Comparison of ENCODE assay signal across 30 cellular contexts in genomic region chr5:157690690-157691433, GRCh38. TPM values are rescaled to one million over a fixed set of nuclear protein-coding genes. Genes with fewer than 3 reads are reported as not detected.
DNase-seq lines count a peak whose midpoint lies in the region; ATAC-seq, FAIRE-seq and TF ChIP-seq lines count a peak whose summit lies in the region.
"Had no signal": no experiment of that assay in that cellular context is flagged by ENCODE, and none has a peak within 500 bp of the region (broad histone marks: within the 10 kb centered on the region; RNA-seq: fewer than 3 reads in every experiment).

No MANE protein-coding gene starts in this region.

- no peaks in the 10 kb centered on the region for H3K9me1 ChIP-seq in endothelial cell of umbilical vein (replicated peaks; ENCODE audit: control insufficient read depth, extremely low read depth, insufficient read depth, low read length)

- H3K79me2 ChIP-seq in endothelial cell of umbilical vein (ENCODE audit: control insufficient read depth, insufficient read depth, low read length) (no peaks in the 10 kb centered on the region), hepatocyte (no peaks in the 10 kb centered on the region)

- peaks cover 5% of the 10 kb centered on the region for H3K4me1 Mint-ChIP-seq in Caco-2 (ENCODE audit: low read depth, unreplicated experiment)
- H3K4me1 Mint-ChIP-seq in WTC11: no peaks in the 10 kb centered on the region
- no peaks in the 10 kb centered on the region for H3K4me1 Mint-ChIP-seq in osteocyte (ENCODE audit: unreplicated experiment)
- H3K4me1 Mint-ChIP-seq: activated naive CD8-positive, alpha-beta T cell treated with anti-CD3 and anti-CD28 coated beads, Interleukin-2, amount 50 U/mL, for 24 hours; mesothelial cell of epicardium had no signal

- no peak for TF ChIP-seq POLR2A in endothelial cell of umbilical vein (IDR thresholded peaks at IDR 0.05; ENCODE audit: low read depth, low read length)

- H3K4me1 ChIP-seq in Caco-2: 0 out of 2 replicates have a peak, but pooled peaks cover 7% of the 10 kb centered on the region
- H3K4me1 ChIP-seq in endothelial cell of umbilical vein (ENCODE audit: control insufficient read depth, extremely low read depth, insufficient read depth, low read length): no peaks in the 10 kb centered on the region
- H3K4me1 ChIP-seq in BE2C: no peaks in the 10 kb centered on the region
- peaks cover 12% of the 10 kb centered on the region for H3K4me1 ChIP-seq in hepatocyte (ENCODE audit: insufficient read depth)
- H3K4me1 ChIP-seq: gastrocnemius medialis had no signal

- peak overlapping the region; percentile 78 for H3K27ac Mint-ChIP-seq in Caco-2 (ENCODE audit: unreplicated experiment)
- H3K27ac Mint-ChIP-seq in WTC11: no peak overlapping the region
- H3K27ac Mint-ChIP-seq in osteocyte (ENCODE audit: unreplicated experiment): no peak overlapping the region
- H3K27ac Mint-ChIP-seq: activated naive CD8-positive, alpha-beta T cell treated with anti-CD3 and anti-CD28 coated beads, Interleukin-2, amount 50 U/mL, for 24 hours; mesothelial cell of epicardium; naive thymus-derived CD4-positive, alpha-beta T cell had no signal

- WGBS in hepatocyte (ENCODE audit: low lambda C conversion rate, missing lambda C conversion rate): 98% methylated on average over 51 of the region's 53 CpGs

- no peaks in the 10 kb centered on the region for H3K9me2 ChIP-seq in hepatocyte (replicated peaks; ENCODE audit: insufficient read depth)

- intact Hi-C loops in Caco-2 (cut with micrococcal nuclease; ENCODE audit: unreplicated experiment) (no loop called here), endothelial cell of umbilical vein (cut with micrococcal nuclease) (no loop called here)

- H3K27me3 ChIP-seq in Caco-2 (replicated peaks; ENCODE audit: control insufficient read depth, insufficient read depth, low read length) (no peaks in the 10 kb centered on the region), endothelial cell of umbilical vein (ENCODE audit: control insufficient read depth in 2 of 2, insufficient read depth in 2 of 2, low read length in 2 of 2) (no peaks in the 10 kb centered on the region), BE2C (no peaks in the 10 kb centered on the region), MG63 (no peaks in the 10 kb centered on the region), hepatocyte (no peaks in the 10 kb centered on the region)
- H3K27me3 ChIP-seq: gastrocnemius medialis, SJCRH30 had no signal

- ATAC-seq in WTC11 (peak; percentile 36), GM19328 (IDR thresholded peaks at IDR 0.05; ENCODE audit: unreplicated experiment) (no peak)
- ATAC-seq: gastrocnemius medialis had no signal

- H2AFZ ChIP-seq in endothelial cell of umbilical vein (ENCODE audit: low read depth, low read length): peak overlapping the region; percentile 72
- H2AFZ ChIP-seq in hepatocyte: no peak overlapping the region

- no peak overlapping the region for H3K9ac ChIP-seq in endothelial cell of umbilical vein (replicated peaks; ENCODE audit: extremely low read depth, insufficient read depth, low read length)

- no peaks in the 10 kb centered on the region for H3K36me3 ChIP-seq in Caco-2 (ENCODE audit: control insufficient read depth, insufficient read depth, low read length)
- no peaks in the 10 kb centered on the region for H3K36me3 ChIP-seq in endothelial cell of umbilical vein (ENCODE audit: control insufficient read depth in 2 of 2, extremely low read depth in 1 of 2, insufficient read depth in 2 of 2, low read length in 2 of 2)
- H3K36me3 ChIP-seq in BE2C: no peaks in the 10 kb centered on the region
- no peaks in the 10 kb centered on the region for H3K36me3 ChIP-seq in MG63
- no peaks in the 10 kb centered on the region for H3K36me3 ChIP-seq in hepatocyte (replicated peaks; ENCODE audit: insufficient read depth, low read depth)
- H3K36me3 ChIP-seq: gastrocnemius medialis, SJCRH30 had no signal

- FAIRE-seq in endothelial cell of umbilical vein (lab: Jason Lieb, UNC): no peak
- FAIRE-seq: GM19239, small intestine, urothelium cell line had no signal

- H3K36me3 Mint-ChIP-seq in Caco-2 (ENCODE audit: insufficient read depth, unreplicated experiment) (no peaks in the 10 kb centered on the region), WTC11 (peaks cover 11% of the 10 kb centered on the region), osteocyte (ENCODE audit: unreplicated experiment) (no peaks in the 10 kb centered on the region)
- H3K36me3 Mint-ChIP-seq: mesothelial cell of epicardium had no signal

- H3K4me3 ChIP-seq in Caco-2 (ENCODE audit: low read depth, low read length) (no peak overlapping the region), endothelial cell of umbilical vein (replicated peaks in 1 of 3; ENCODE audit: insufficient read depth in 1 of 3, low read depth in 1 of 3, low read length in 3 of 3) (no peak overlapping the region), BE2C (ENCODE audit: low read depth, low read length) (no peak overlapping the region), MG63 (no peak overlapping the region), hepatocyte (no peak overlapping the region)
- H3K4me3 ChIP-seq: gastrocnemius medialis, SJCRH30 had no signal

- dilution Hi-C loops in endothelial cell of umbilical vein (cut with MboI; ENCODE audit: extremely low pct_ligation_motif_present, low sequenced_read_pairs): no loop called here

- H3K27ac ChIP-seq in endothelial cell of umbilical vein (ENCODE audit: insufficient read depth, low read depth, low read length) (no peak overlapping the region), hepatocyte (no peak overlapping the region)
- H3K27ac ChIP-seq: C4-2B, gastrocnemius medialis, SJCRH30 had no signal

- H3K9me3 Mint-ChIP-seq in Caco-2 (ENCODE audit: unreplicated experiment): peaks cover 19% of the 10 kb centered on the region
- H3K9me3 Mint-ChIP-seq in WTC11: peaks cover 30% of the 10 kb centered on the region
- H3K9me3 Mint-ChIP-seq in osteocyte (ENCODE audit: unreplicated experiment): no peaks in the 10 kb centered on the region

- POLR2A ChIA-PET in Caco-2 (lab: Charles Lee): no interaction called here
- POLR2A ChIA-PET in WTC11 (lab: Charles Lee): no interaction called here
- POLR2A ChIA-PET in endothelial cell of umbilical vein (lab: Charles Lee): no interaction called here

- CTCF ChIA-PET in Caco-2 (lab: Charles Lee): interaction anchor here (0.5 kb wide), 1 partner anchor 205 kb away, joined by 3 read pairs; no protein-coding TSS in a partner anchor
- CTCF ChIA-PET in WTC11 (lab: Charles Lee): interaction anchor here (1.0 to 1.8 kb wide), 10 partner anchors 12 to 348 kb away, joined by 3 to 15 read pairs (median 4); partner anchors contain the start of genes C5orf52, LSM11 and THG1L
- CTCF ChIA-PET in endothelial cell of umbilical vein (lab: Charles Lee): interaction anchor here (1.4 to 2.3 kb wide), 2 partner anchors 9 to 28 kb away, joined by 4 to 7 read pairs; no protein-coding TSS in a partner anchor

- H3K27me3 Mint-ChIP-seq in Caco-2 (ENCODE audit: insufficient read depth, unreplicated experiment) (no peaks in the 10 kb centered on the region), WTC11 (ENCODE audit: low read depth) (peaks cover 4% of the 10 kb centered on the region), osteocyte (ENCODE audit: unreplicated experiment) (no peaks in the 10 kb centered on the region)

- no peak overlapping the region for H3K4me3 Mint-ChIP-seq in Caco-2 (ENCODE audit: unreplicated experiment)
- no peak overlapping the region for H3K4me3 Mint-ChIP-seq in WTC11
- no peak overlapping the region for H3K4me3 Mint-ChIP-seq in osteocyte (ENCODE audit: unreplicated experiment)
- H3K4me3 Mint-ChIP-seq: activated naive CD8-positive, alpha-beta T cell treated with anti-CD3 and anti-CD28 coated beads, Interleukin-2, amount 50 U/mL, for 24 hours; mesothelial cell of epicardium; naive thymus-derived CD4-positive, alpha-beta T cell had no signal

- H4K20me1 ChIP-seq in endothelial cell of umbilical vein (replicated peaks; ENCODE audit: control insufficient read depth, extremely low read depth, insufficient read depth, low read length) (no peaks in the 10 kb centered on the region), hepatocyte (ENCODE audit: insufficient read depth, poor library complexity, severe bottlenecking) (no peaks in the 10 kb centered on the region)

- no TSS peak for BruUV-seq in Caco-2 (replicated peaks; lab: Mats Ljungman, UMichigan)
- BruUV-seq in endothelial cell of umbilical vein (replicated peaks; lab: Mats Ljungman, UMichigan): no TSS peak

- TF ChIP-seq CTCF in Caco-2 (IDR thresholded peaks at IDR 0.05; ENCODE audit: insufficient read depth in 1 of 2, low read depth in 1 of 2, low read length in 1 of 2, severe bottlenecking in 1 of 2, unreplicated experiment in 1 of 2): no peak
- TF ChIP-seq CTCF in WTC11 (IDR thresholded peaks at IDR 0.05): no peak
- no peak for TF ChIP-seq CTCF in endothelial cell of umbilical vein (IDR thresholded peaks at IDR 0.05; ENCODE audit: extremely low read depth in 1 of 2, insufficient read depth in 1 of 2, low read depth in 1 of 2, low read length in 2 of 2)
- TF ChIP-seq CTCF in osteocyte (IDR thresholded peaks at IDR 0.05): no peak
- TF ChIP-seq CTCF in BE2C (IDR thresholded peaks at IDR 0.05; ENCODE audit: low read depth, low read length): no peak
- no peak for TF ChIP-seq CTCF in hepatocyte (IDR thresholded peaks at IDR 0.05; ENCODE audit: poor library complexity)

- H3K4me2 ChIP-seq in endothelial cell of umbilical vein (ENCODE audit: insufficient read depth, low read length) (no peak overlapping the region), hepatocyte (no peak overlapping the region)

- H3K9me3 ChIP-seq in Caco-2 (no peaks in the 10 kb centered on the region), endothelial cell of umbilical vein (replicated peaks; ENCODE audit: control insufficient read depth, insufficient read depth, low read length) (no peaks in the 10 kb centered on the region), BE2C (no peaks in the 10 kb centered on the region), MG63 (no peaks in the 10 kb centered on the region), hepatocyte (ENCODE audit: low read depth) (no peaks in the 10 kb centered on the region)
- H3K9me3 ChIP-seq: gastrocnemius medialis had no signal

- DNase-seq in Caco-2: no peak
- DNase-seq in WTC11 (ENCODE audit: low spot score): no peak
- no peak for DNase-seq in endothelial cell of umbilical vein (ENCODE audit: low read depth, low spot score)
- peak; percentile 83 for DNase-seq in osteocyte (ENCODE audit: extremely low spot score, unreplicated experiment)
- no peak for DNase-seq in BE2C
- DNase-seq in MG63: no peak
- DNase-seq in hepatocyte (ENCODE audit: low spot score): no peak
- DNase-seq: cerebellar nuclear complex, DMS79 treated with DMSO at 0.1 percent for 48 hours, gastrocnemius medialis, KBM-7, NCI-H1105 treated with DMSO at 0.1 percent for 48 hours, NCI-H2029, NCI-H2227 treated with DMSO at 0.1 percent for 48 hours, occipital lobe, SJCRH30, small intestine had no signal

RNA-seq across cellular contexts. Expression of gene C5orf52, which starts 19.5 kb away (rescaled TPM):
- total RNA-seq in Caco-2 (2022) (not detected in 2 replicates), WTC11 (2021) (not detected in 3 replicates), endothelial cell of umbilical vein (not detected in 2 replicates), osteocyte (not detected in 2 replicates), hepatocyte (not detected in 2 replicates)
- polyA plus RNA-seq in endothelial cell of umbilical vein (not detected in 2 replicates), hepatocyte (not detected in 2 replicates)
- polyA plus RNA-seq in endothelial cell of umbilical vein (2011; cell fraction: cytosol; rRNA removed): not detected in 2 replicates
- polyA plus RNA-seq in endothelial cell of umbilical vein (2011; cell fraction: nucleus; rRNA removed): not detected in 2 replicates
- not detected in 2 replicates for polyA plus RNA-seq in endothelial cell of umbilical vein (2012)
- not detected in 2 replicates for polyA minus RNA-seq in endothelial cell of umbilical vein
- not detected for polyA minus RNA-seq in endothelial cell of umbilical vein (2011; cell fraction: cytosol; rRNA and poly(A)+ RNA removed)
- polyA minus RNA-seq in endothelial cell of umbilical vein (2011; cell fraction: nucleus; rRNA and poly(A)+ RNA removed): not detected in 2 replicates
- polyA plus RNA-seq in BE2C (2012; ENCODE audit: insufficient read depth, insufficient read length, low read depth): not detected
- total RNA-seq in MG63 (2014; rRNA removed; shearing (Covaris generic); ENCODE audit: low replicate concordance): not detected in 2 replicates
- total RNA-seq: gastrocnemius medialis; HT1080; liver; MCF 10A; mesothelial cell of epicardium; naive thymus-derived CD4-positive, alpha-beta T cell; occipital lobe; RPMI7951; SJCRH30; subcutaneous adipose tissue had no signal
- polyA plus RNA-seq: AG04450; liver; naive thymus-derived CD4-positive, alpha-beta T cell had no signal

RNA-seq across cellular contexts. Expression of gene SOX30, which starts 38.6 kb away (rescaled TPM):
- total RNA-seq in Caco-2 (2022) (2.9 and 3.1 TPM in 2 replicates), WTC11 (2021) (0.41 to 0.55 TPM (median 0.46 TPM) in 3 replicates), endothelial cell of umbilical vein (not detected in 2 replicates), osteocyte (not detected in 2 replicates), hepatocyte (not detected in 2 replicates)
- polyA plus RNA-seq in endothelial cell of umbilical vein (not detected in 2 replicates), hepatocyte (0.44 TPM in 1 of 2 replicates, not detected in the other)
- polyA plus RNA-seq in endothelial cell of umbilical vein (2011; cell fraction: cytosol; rRNA removed): not detected in 2 replicates
- not detected in 2 replicates for polyA plus RNA-seq in endothelial cell of umbilical vein (2011; cell fraction: nucleus; rRNA removed)
- polyA plus RNA-seq in endothelial cell of umbilical vein (2012): 0.05 and 0.08 TPM in 2 replicates
- polyA minus RNA-seq in endothelial cell of umbilical vein: not detected in 2 replicates
- polyA minus RNA-seq in endothelial cell of umbilical vein (2011; cell fraction: cytosol; rRNA and poly(A)+ RNA removed): not detected
- polyA minus RNA-seq in endothelial cell of umbilical vein (2011; cell fraction: nucleus; rRNA and poly(A)+ RNA removed): not detected in 2 replicates
- not detected for polyA plus RNA-seq in BE2C (2012; ENCODE audit: insufficient read depth, insufficient read length, low read depth)
- total RNA-seq in MG63 (2014; rRNA removed; shearing (Covaris generic); ENCODE audit: low replicate concordance): not detected in 2 replicates
- total RNA-seq: gastrocnemius medialis, HT1080, MCF 10A, mesothelial cell of epicardium, occipital lobe, RPMI7951, SJCRH30, subcutaneous adipose tissue had no signal

RNA-seq across cellular contexts. Expression of gene THG1L, which starts 40.4 kb away (rescaled TPM):
- total RNA-seq in Caco-2 (2022) (19.8 and 22.9 TPM in 2 replicates), WTC11 (2021) (11.6 to 14.6 TPM (median 12.3 TPM) in 3 replicates), endothelial cell of umbilical vein (3.7 and 7.6 TPM in 2 replicates), osteocyte (14.6 and 15.6 TPM in 2 replicates), hepatocyte (10.2 and 16.2 TPM in 2 replicates)
- polyA plus RNA-seq in endothelial cell of umbilical vein (2.9 and 4.4 TPM in 2 replicates), hepatocyte (7.5 and 8.8 TPM in 2 replicates)
- 6.4 and 6.7 TPM in 2 replicates for polyA plus RNA-seq in endothelial cell of umbilical vein (2011; cell fraction: cytosol; rRNA removed)
- polyA plus RNA-seq in endothelial cell of umbilical vein (2011; cell fraction: nucleus; rRNA removed): 4.7 and 5.3 TPM in 2 replicates
- polyA plus RNA-seq in endothelial cell of umbilical vein (2012): 6.7 and 6.8 TPM in 2 replicates
- 6.0 and 10.9 TPM in 2 replicates for polyA minus RNA-seq in endothelial cell of umbilical vein
- 15.1 TPM for polyA minus RNA-seq in endothelial cell of umbilical vein (2011; cell fraction: cytosol; rRNA and poly(A)+ RNA removed)
- 2.3 and 3.0 TPM in 2 replicates for polyA minus RNA-seq in endothelial cell of umbilical vein (2011; cell fraction: nucleus; rRNA and poly(A)+ RNA removed)
- polyA plus RNA-seq in BE2C (2012; ENCODE audit: insufficient read depth, insufficient read length, low read depth): 27.4 TPM
- 27.2 and 36.2 TPM in 2 replicates for total RNA-seq in MG63 (2014; rRNA removed; shearing (Covaris generic); ENCODE audit: low replicate concordance)

RNA-seq across cellular contexts. Expression of gene LSM11, which starts 52.6 kb away (rescaled TPM):
- total RNA-seq in Caco-2 (2022): 6.8 and 7.7 TPM in 2 replicates
- 5.2 to 5.8 TPM (median 5.4 TPM) in 3 replicates for total RNA-seq in WTC11 (2021)
- total RNA-seq in endothelial cell of umbilical vein: 6.1 and 7.3 TPM in 2 replicates
- 2.5 and 3.5 TPM in 2 replicates for polyA plus RNA-seq in endothelial cell of umbilical vein
- polyA plus RNA-seq in endothelial cell of umbilical vein (2011; cell fraction: cytosol; rRNA removed): 2.7 and 2.8 TPM in 2 replicates
- polyA plus RNA-seq in endothelial cell of umbilical vein (2011; cell fraction: nucleus; rRNA removed): 5.0 and 9.2 TPM in 2 replicates
- 3.8 and 4.6 TPM in 2 replicates for polyA plus RNA-seq in endothelial cell of umbilical vein (2012)
- 8.8 and 9.4 TPM in 2 replicates for polyA minus RNA-seq in endothelial cell of umbilical vein
- 4.6 TPM for polyA minus RNA-seq in endothelial cell of umbilical vein (2011; cell fraction: cytosol; rRNA and poly(A)+ RNA removed)
- 3.1 and 5.7 TPM in 2 replicates for polyA minus RNA-seq in endothelial cell of umbilical vein (2011; cell fraction: nucleus; rRNA and poly(A)+ RNA removed)
- 7.2 TPM in 2 replicates for total RNA-seq in osteocyte
- 1.2 TPM for polyA plus RNA-seq in BE2C (2012; ENCODE audit: insufficient read depth, insufficient read length, low read depth)
- total RNA-seq in MG63 (2014; rRNA removed; shearing (Covaris generic); ENCODE audit: low replicate concordance): 3.9 and 4.3 TPM in 2 replicates
- total RNA-seq in hepatocyte: 4.7 and 6.4 TPM in 2 replicates
- polyA plus RNA-seq in hepatocyte: 1.3 and 2.1 TPM in 2 replicates
